ENCODE assay signal across 14 cellular contexts in the genomic region with DNA sequence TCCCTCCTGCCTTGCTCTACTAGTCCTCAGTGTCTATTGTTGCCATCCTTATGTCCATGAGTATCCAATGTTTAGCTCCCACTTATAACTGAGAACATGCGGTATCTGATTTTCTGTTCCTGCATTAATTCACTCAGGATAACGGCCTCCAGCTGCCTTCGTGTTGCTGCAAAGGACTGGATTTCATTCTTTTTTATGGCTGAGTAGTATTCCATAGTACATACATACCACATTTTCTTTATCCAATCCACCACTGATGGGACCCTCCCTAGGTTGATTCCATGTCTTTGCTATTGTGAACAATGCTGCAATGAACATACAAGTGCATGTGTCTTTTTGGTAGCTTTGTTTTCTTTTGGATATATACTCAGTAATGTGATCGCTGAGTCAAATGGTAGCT.
"Had no signal": no experiment of that assay in that cellular context is flagged by ENCODE, and none has a peak within 500 bp of the region (broad histone marks: within the 10 kb centered on the region; RNA-seq: fewer than 3 reads in every experiment).

No MANE protein-coding gene starts in this region.

- ATAC-seq: activated CD4-positive, CD25-positive, alpha-beta regulatory T cell treated with anti-CD3 and anti-CD28 coated beads, Interleukin-2, amount 50 U/mL, for 24 hours; mucosa of descending colon had no signal

- H3K27me3 Mint-ChIP-seq: naive B cell had no signal

- H3K9me3 Mint-ChIP-seq: stimulated activated effector memory CD8-positive, alpha-beta T cell treated with anti-CD3 and anti-CD28 coated beads, Interleukin-12 subunit alpha, Interleukin-12 subunit beta, amount 100 ng/mL, for 72 hours had no signal

- DNase-seq: activated CD8-positive, alpha-beta memory T cell treated with anti-CD3 and anti-CD28 coated beads for 24 hours; activated CD8-positive, alpha-beta memory T cell treated with anti-CD3 and anti-CD28 coated beads, Interleukin-2, amount 50 U/mL, for 48 hours; dermis blood vessel endothelial cell; effector memory CD4-positive, alpha-beta T cell; mesenchymal stem cell; mucosa of descending colon; naive B cell; right lobe of liver; SHP77 treated with DMSO at 0.1 percent for 48 hours; SK-N-SH; stimulated activated CD4-positive, alpha-beta T cell treated with anti-CD3 and anti-CD28 coated beads, Interleukin-4, amount 100 ng/mL, for 24 hours; upper lobe of left lung had no signal
